In the genomic region with DNA sequence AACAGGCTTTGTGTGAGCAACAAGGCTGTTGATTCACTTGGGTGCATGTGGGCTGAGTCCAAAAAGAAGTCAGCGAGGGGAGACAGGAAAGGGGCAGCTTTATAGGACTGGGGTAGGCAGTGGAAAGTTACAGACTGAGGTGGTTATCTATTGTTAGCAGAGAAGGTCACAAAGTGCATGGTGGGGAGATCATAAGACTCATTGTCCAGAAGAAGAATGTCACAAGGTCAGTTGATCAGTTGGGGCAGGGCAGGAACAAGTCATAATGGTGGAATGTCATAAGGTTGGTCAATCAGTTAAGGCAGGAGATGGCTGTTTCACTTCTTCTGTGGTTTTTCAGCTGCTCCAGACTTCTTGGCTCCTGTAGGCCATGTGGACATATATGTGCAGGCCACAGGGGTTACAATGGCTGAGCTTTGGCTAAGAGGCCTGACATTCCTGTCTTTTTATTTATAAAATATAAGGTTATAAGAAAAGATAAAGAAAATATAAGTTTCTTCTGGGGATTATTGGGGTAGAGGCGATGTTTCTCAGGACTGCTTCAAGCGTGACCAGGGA, we compare ENCODE assay signal across 22 cellular contexts.
DNase-seq lines count a peak whose midpoint lies in the region; ATAC-seq, FAIRE-seq and TF ChIP-seq lines count a peak whose summit lies in the region.
"Had no signal": no experiment of that assay in that cellular context is flagged by ENCODE, and none has a peak within 500 bp of the region (broad histone marks: within the 10 kb centered on the region; RNA-seq: fewer than 3 reads in every experiment).

No MANE protein-coding gene starts in this region.

- POLR2A ChIA-PET in HepG2 (lab: Yijun Ruan, JAX), result no interaction called here

- no peak overlapping the region for H3K27ac ChIP-seq in HepG2 (ENCODE audit: extremely low read length, insufficient read depth, low read length)
- no peak overlapping the region for H3K27ac ChIP-seq in right lobe of liver
- no peak overlapping the region for H3K27ac ChIP-seq in GM23338 (ENCODE audit: low read depth)
- H3K27ac ChIP-seq: BLaER1 treated with 17β-estradiol and CSF1 and Interleukin-3, amounts not matched to agents 10 nM and 100 nM; PC-9; SJSA1 had no signal

- H3K9me3 ChIP-seq in HepG2 (ENCODE audit: low read length), result no peaks in the 10 kb centered on the region
- no peaks in the 10 kb centered on the region for H3K9me3 ChIP-seq in right lobe of liver
- no peaks in the 10 kb centered on the region for H3K9me3 ChIP-seq in T-helper 17 cell (ENCODE audit: control insufficient read depth, low read length, poor library complexity, severe bottlenecking)
- H3K9me3 ChIP-seq: SJSA1 had no signal

- H3K9me2 ChIP-seq in GM23338 (ENCODE audit: insufficient read depth), result 0 out of 2 replicates have a peak, but pooled peaks cover 5% of the 10 kb centered on the region

- no peak for ATAC-seq in HepG2
- ATAC-seq in right lobe of liver, result no peak
- ATAC-seq in GM21825 (IDR thresholded peaks at IDR 0.05; ENCODE audit: unreplicated experiment), result no peak
- no peak for ATAC-seq in GM23338
- ATAC-seq in T-helper 17 cell, result no peak

- H3K36me3 Mint-ChIP-seq in GM23338 (ENCODE audit: low read depth) (0 out of 3 replicates have a peak, but pooled peaks cover under 1% of the 10 kb centered on the region), T-helper 17 cell (ENCODE audit: low read depth) (no peaks in the 10 kb centered on the region)

- in situ Hi-C loops in HepG2 (cut with HindIII; ENCODE audit: extremely low pct_ligation_motif_present, low pct_unique_long_range_greater_than_20kb), result no loop called here

- H3K4me1 ChIP-seq in HepG2 (ENCODE audit: insufficient read depth, low read length) (peaks cover 6% of the 10 kb centered on the region), right lobe of liver (no peaks in the 10 kb centered on the region), GM23338 (ENCODE audit: insufficient read depth) (peaks cover 26% of the 10 kb centered on the region)
- H3K4me1 ChIP-seq: SJSA1 had no signal

- H2AFZ ChIP-seq in HepG2 (ENCODE audit: low read length), result no peak overlapping the region
- H2AFZ ChIP-seq in GM23338, result no peak overlapping the region
- H2AFZ ChIP-seq: PC-9 had no signal

- no peak overlapping the region for H3K27ac Mint-ChIP-seq in GM23338
- no peak overlapping the region for H3K27ac Mint-ChIP-seq in T-helper 17 cell

- H3K4me3 Mint-ChIP-seq in GM23338 (no peak overlapping the region), T-helper 17 cell (no peak overlapping the region)

- peaks cover 2% of the 10 kb centered on the region for H3K27me3 Mint-ChIP-seq in GM23338 (ENCODE audit: insufficient read depth, low read depth, poor library complexity)
- no peaks in the 10 kb centered on the region for H3K27me3 Mint-ChIP-seq in T-helper 17 cell

- H3K9me3 Mint-ChIP-seq in GM23338, result no peaks in the 10 kb centered on the region

- no peaks in the 10 kb centered on the region for H3K79me2 ChIP-seq in HepG2 (ENCODE audit: insufficient read depth, low read length)
- no peaks in the 10 kb centered on the region for H3K79me2 ChIP-seq in GM23338 (replicated peaks; ENCODE audit: insufficient read depth)

- H3K4me3 ChIP-seq in HepG2 (replicated peaks in 1 of 3; ENCODE audit: insufficient read depth in 1 of 3, low read depth in 2 of 3, low read length in 3 of 3), result no peak overlapping the region
- H3K4me3 ChIP-seq in right lobe of liver, result no peak overlapping the region
- no peak overlapping the region for H3K4me3 ChIP-seq in GM23338
- H3K4me3 ChIP-seq: BLaER1 treated with 17β-estradiol and CSF1 and Interleukin-3, amounts not matched to agents 10 nM and 100 nM; PC-9; SJSA1 had no signal

- intact Hi-C loops in HepG2 (cut with micrococcal nuclease; ENCODE audit: unreplicated experiment), result no loop called here
- intact Hi-C loops in right lobe of liver (cut with DNase I), result no loop called here

- no peaks in the 10 kb centered on the region for H3K27me3 ChIP-seq in HepG2 (ENCODE audit: control insufficient read depth in 1 of 2, insufficient read depth in 2 of 2, low read length in 2 of 2)
- H3K27me3 ChIP-seq in right lobe of liver, result no peaks in the 10 kb centered on the region
- no peaks in the 10 kb centered on the region for H3K27me3 ChIP-seq in GM23338 (ENCODE audit: insufficient read depth)
- H3K27me3 ChIP-seq: BLaER1 treated with 17β-estradiol and CSF1 and Interleukin-3, amounts not matched to agents 10 nM and 100 nM; SJSA1 had no signal

- H3K4me2 ChIP-seq in HepG2 (ENCODE audit: low read depth, low read length) (no peak overlapping the region), GM23338 (no peak overlapping the region)
- H3K4me2 ChIP-seq: PC-9 had no signal

- TF ChIP-seq EP300 in HepG2 (IDR thresholded peaks at IDR 0.05; ENCODE audit: low read depth in 2 of 2, low read length in 2 of 2), result no peak
- TF ChIP-seq EP300 in HepG2 (CRISPR knock-in tag; IDR thresholded peaks at IDR 0.05; ENCODE audit: borderline replicate concordance), result no peak

- H3K4me1 Mint-ChIP-seq in GM23338 (peaks cover 30% of the 10 kb centered on the region), T-helper 17 cell (no peaks in the 10 kb centered on the region)

- CTCF ChIA-PET in HepG2 (lab: Yijun Ruan, JAX; ENCODE audit: low intra/inter-chr PET ratio, low total read pairs), result no interaction called here

- no peak for TF ChIP-seq RAD21 in HepG2 (CRISPR knock-in tag; IDR thresholded peaks at IDR 0.05)

- FAIRE-seq in HepG2 (lab: Jason Lieb, UNC), result no peak
- FAIRE-seq: GM12892 had no signal

- no peaks in the 10 kb centered on the region for H4K20me1 ChIP-seq in HepG2 (ENCODE audit: insufficient read depth, low read length)
- no peaks in the 10 kb centered on the region for H4K20me1 ChIP-seq in GM23338 (replicated peaks; ENCODE audit: insufficient read depth)
- H4K20me1 ChIP-seq: BLaER1 treated with 17β-estradiol and CSF1 and Interleukin-3, amounts not matched to agents 10 nM and 100 nM had no signal

- H3F3A ChIP-seq in GM23338 (replicated peaks; ENCODE audit: low read depth), result no peaks in the 10 kb centered on the region

- no peak for TF ChIP-seq CTCF in HepG2 (CRISPR knock-in tag; IDR thresholded peaks at IDR 0.05)
- no peak for TF ChIP-seq CTCF in right lobe of liver (IDR thresholded peaks at IDR 0.05)
- no peak for TF ChIP-seq CTCF in GM23338 (conservative IDR thresholded peaks at IDR 0.05; ENCODE audit: low read depth in 2 of 2)

- DNase-seq in HepG2 (ENCODE audit: low spot score) (peak; percentile 56), right lobe of liver (no peak), NOMO-1 treated with DMSO at 0.1 percent for 48 hours (lab: John Stamatoyannopoulos, UW; ENCODE audit: unreplicated experiment) (peak; percentile 29), islet precursor cell (peak; percentile 56), GM23338 (ENCODE audit: low spot score) (no peak), NCI-H146 treated with DMSO at 0.1 percent for 48 hours (lab: John Stamatoyannopoulos, UW; ENCODE audit: unreplicated experiment) (no peak), T-helper 17 cell (no peak)
- DNase-seq: 8988T, DND-41, GF-D8, H7, KBM-7, NCI-H1105 treated with DMSO at 0.1 percent for 48 hours, NCI-H187, NCI-H345, NCI-H526 treated with DMSO at 0.1 percent for 48 hours, SW 1271 had no signal

- no TSS peak for BruUV-seq in HepG2 (replicated peaks; lab: Mats Ljungman, UMichigan)

- WGBS in HepG2 (ENCODE audit: low lambda C conversion rate), result 53% methylated on average over 3 of the region's 3 CpGs
- WGBS in right lobe of liver (ENCODE audit: insufficient coverage, low coverage, low lambda C conversion rate, missing lambda C conversion rate), result 82% methylated on average over 3 of the region's 3 CpGs

- H3K9ac ChIP-seq in HepG2 (ENCODE audit: insufficient read depth, low read depth, low read length), result no peak overlapping the region
- H3K9ac ChIP-seq: BLaER1 treated with 17β-estradiol and CSF1 and Interleukin-3, amounts not matched to agents 10 nM and 100 nM had no signal

- H3K36me3 ChIP-seq in HepG2 (replicated peaks in 1 of 2; ENCODE audit: control insufficient read depth in 1 of 2, insufficient read depth in 2 of 2, low read length in 2 of 2), result no peaks in the 10 kb centered on the region
- H3K36me3 ChIP-seq in right lobe of liver, result no peaks in the 10 kb centered on the region
- H3K36me3 ChIP-seq in GM23338 (ENCODE audit: insufficient read depth), result no peaks in the 10 kb centered on the region
- H3K36me3 ChIP-seq: BLaER1 treated with 17β-estradiol and CSF1 and Interleukin-3, amounts not matched to agents 10 nM and 100 nM; SJSA1 had no signal

- no peak for TF ChIP-seq POLR2A in HepG2 (IDR thresholded peaks at IDR 0.05; ENCODE audit: insufficient read depth in 1 of 2, low read depth in 2 of 2, low read length in 2 of 2)
- no peak for TF ChIP-seq POLR2A in right lobe of liver (IDR thresholded peaks at IDR 0.05)

TF ChIP-seq in HepG2, 621 proteins besides CTCF, POLR2A, EP300 and RAD21 (continues in another document):
- TF ChIP-seq SOX5 (CRISPR knock-in tag; IDR thresholded peaks at IDR 0.05; ENCODE audit: borderline replicate concordance) (peak; percentile 77; the same call in 1 of the 2 replicates), NR2F6 (IDR thresholded peaks at IDR 0.05) (no peak), NR2F6 (CRISPR knock-in tag; IDR thresholded peaks at IDR 0.05) (0 out of 2 replicates have a peak, but pooled peaks have one; percentile 29)

TF ChIP-seq in GM23338, 12 proteins besides CTCF, POLR2A, EP300 and RAD21 (continues in another document):
- TF ChIP-seq STAT1 (IDR thresholded peaks at IDR 0.05; ENCODE audit: unreplicated experiment), result no peak

Comparison
In these comparisons a context has a peak if more than half of its experiments do, and no peak if none do; other contexts are left out.
1. DNase-seq: peak in HepG2 (single experiment), NOMO-1 treated with DMSO at 0.1 percent for 48 hours (single experiment) and islet precursor cell (single experiment); none in right lobe of liver (0 of 3), GM23338 (single experiment), NCI-H146 treated with DMSO at 0.1 percent for 48 hours (single experiment) and T-helper 17 cell (0 of 3).